8 cellular contexts compared by ENCODE assay signal in the genomic region with DNA sequence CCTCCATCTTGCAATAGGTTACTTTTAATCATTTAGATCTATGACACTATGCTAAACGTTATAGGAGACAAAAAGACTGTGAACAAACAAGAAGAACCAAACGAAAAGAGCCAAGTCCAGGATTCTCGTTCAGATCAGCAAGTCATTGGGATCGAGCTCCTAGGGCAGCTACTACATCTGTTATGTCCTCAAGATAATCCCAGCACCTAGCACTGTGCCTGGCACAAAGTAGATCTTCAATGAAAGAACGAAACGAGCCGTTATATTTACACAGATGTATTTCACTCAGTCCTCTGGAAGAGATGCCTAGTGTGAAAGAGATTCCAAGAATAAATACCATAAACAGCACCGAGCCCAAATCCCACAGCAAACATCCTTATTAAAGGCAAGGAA. TPM values are rescaled to one million over a fixed set of nuclear protein-coding genes. Genes with fewer than 3 reads are reported as not detected.
DNase-seq lines count a peak whose midpoint lies in the region; ATAC-seq and TF ChIP-seq lines count a peak whose summit lies in the region.

No MANE protein-coding gene starts in this region.

- no peaks in the 10 kb centered on the region for H3K27me3 ChIP-seq in dorsolateral prefrontal cortex

- H3K36me3 Mint-ChIP-seq in naive thymus-derived CD8-positive, alpha-beta T cell, result peaks cover 0 to 13% (median 4%) of the 10 kb centered on the region in 3 donors

- H3K9me3 Mint-ChIP-seq in naive thymus-derived CD8-positive, alpha-beta T cell, result no peaks in the 10 kb centered on the region

- H3K27ac ChIP-seq in dorsolateral prefrontal cortex, result peak overlapping the region; percentile 1 to 91 (median 77)

- intact Hi-C loops in dorsolateral prefrontal cortex (cut with DNase I), result loop anchor here (5.0 to 10.0 kb wide), 2 partner anchors 280 to 302 kb away; a partner anchor contains a TSS

- H3K27me3 Mint-ChIP-seq in naive thymus-derived CD8-positive, alpha-beta T cell, result no peaks in the 10 kb centered on the region

- peak overlapping the region; percentile 79 for H3K4me3 ChIP-seq in LNCaP clone FGC (ENCODE audit: low read depth, low read length)
- H3K4me3 ChIP-seq in dorsolateral prefrontal cortex, result peak overlapping the region; percentile 71 to 98 (median 90)

- TF ChIP-seq CTCF in LNCaP clone FGC (IDR thresholded peaks at IDR 0.05; ENCODE audit: control insufficient read depth, extremely low read depth, insufficient read depth) (no peak), dorsolateral prefrontal cortex (IDR thresholded peaks at IDR 0.05 in 54 of 56, conservative IDR thresholded peaks at IDR 0.05 in 2 of 56; ENCODE audit: low read depth in 1 of 56, partially characterized antibody in 56 of 56) (no peak)

- POLR2A ChIA-PET in naive thymus-derived CD8-positive, alpha-beta T cell (lab: Charles Lee), result interaction anchor here (0.5 to 1.7 kb wide), 5 partner anchors 11 to 301 kb away, joined by 3 to 4 read pairs (median 4); a partner anchor contains a TSS

- peak overlapping the region; percentile 81 to 98 (median 96) for H3K4me3 Mint-ChIP-seq in naive thymus-derived CD8-positive, alpha-beta T cell

- DNase-seq in LNCaP clone FGC (ENCODE audit: low read depth) (peak; percentile 36), dorsolateral prefrontal cortex (peak in 1 of 10 donors; percentile 10), NCI-H446 (lab: John Stamatoyannopoulos, UW) (no peak), NCI-H526 treated with DMSO at 0.1 percent for 48 hours (lab: John Stamatoyannopoulos, UW) (no peak)
- no peak for DNase-seq in naive thymus-derived CD8-positive, alpha-beta T cell

- H3K4me1 Mint-ChIP-seq in naive thymus-derived CD8-positive, alpha-beta T cell, result peaks cover 14 to 54% (median 46%) of the 10 kb centered on the region in 4 donors

- peak; percentile 0 for ATAC-seq in GM18861 (IDR thresholded peaks at IDR 0.05; ENCODE audit: unreplicated experiment)
- ATAC-seq in naive thymus-derived CD8-positive, alpha-beta T cell, result no peak
- no peak for ATAC-seq in HG03159 (IDR thresholded peaks at IDR 0.05; ENCODE audit: unreplicated experiment)
- ATAC-seq in HG03097 (IDR thresholded peaks at IDR 0.05; ENCODE audit: low FRiP score, unreplicated experiment), result no peak

- H3K27ac Mint-ChIP-seq in naive thymus-derived CD8-positive, alpha-beta T cell, result peak overlapping the region; percentile 92 to 99 (median 94)

RNA-seq across cellular contexts. Expression of a gene that starts 0.5 kb away (rescaled TPM):
- 10 to 100 TPM in 85 of 120 experiments, 1 to 10 TPM in 35; 6.1 to 28.8 (median 11.4) TPM for total RNA-seq in dorsolateral prefrontal cortex
- 1 to 10 TPM; 2.4 to 2.8 TPM for total RNA-seq in naive thymus-derived CD8-positive, alpha-beta T cell
- 1 to 10 TPM; 1.2 to 6.8 (median 2.7) TPM for polyA plus RNA-seq in naive thymus-derived CD8-positive, alpha-beta T cell

RNA-seq across cellular contexts. Expression of a gene that starts 0.7 kb away (rescaled TPM):
- total RNA-seq in dorsolateral prefrontal cortex, result 10 to 100 TPM in 118 of 120 experiments, 1 to 10 TPM in 2; 8.3 to 27.8 (median 17.5) TPM
- 10 to 100 TPM; 53.7 to 54.5 TPM for total RNA-seq in naive thymus-derived CD8-positive, alpha-beta T cell
- 10 to 100 TPM; 36.7 to 46.4 (median 44.0) TPM for polyA plus RNA-seq in naive thymus-derived CD8-positive, alpha-beta T cell
